18 cellular contexts compared by ENCODE assay signal in the genomic region with DNA sequence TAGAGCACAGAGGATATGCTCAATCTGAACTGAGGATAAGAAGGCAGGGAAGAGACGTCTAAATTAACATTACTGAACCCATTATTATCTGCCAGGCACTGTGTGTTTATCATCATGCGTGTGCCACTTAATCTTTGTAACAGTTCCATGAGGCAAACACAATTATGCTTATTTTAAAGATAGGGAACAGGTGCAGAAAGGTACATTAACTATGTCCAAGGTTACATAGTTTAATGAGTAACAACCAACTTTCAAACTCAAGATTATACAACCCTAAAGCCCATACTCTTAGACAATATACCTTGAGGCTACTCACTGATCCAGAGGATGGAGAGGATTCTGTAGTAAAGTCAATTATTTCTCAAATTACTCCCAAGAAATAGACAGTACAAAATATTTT. TPM values are rescaled to one million over a fixed set of nuclear protein-coding genes. Genes with fewer than 3 reads are reported as not detected.
A peak's percentile ranks its signal among the peaks of the same experiment; 100 is the strongest.
DNase-seq lines count a peak whose midpoint lies in the region; ATAC-seq and TF ChIP-seq lines count a peak whose summit lies in the region.
"Had no signal": no experiment of that assay in that cellular context is flagged by ENCODE, and none has a peak within 500 bp of the region (broad histone marks: within the 10 kb centered on the region; RNA-seq: fewer than 3 reads in every experiment).

No MANE protein-coding gene starts in this region.

- H2BK15ac ChIP-seq in neuronal stem cell (ENCODE audit: low read length): no peak overlapping the region

- H3K27me3 ChIP-seq in Panc1 (ENCODE audit: control insufficient read depth, insufficient read depth, low read length) (no peaks in the 10 kb centered on the region), body of pancreas (no peaks in the 10 kb centered on the region), neuronal stem cell (ENCODE audit: control insufficient read depth in 3 of 3, insufficient read depth in 3 of 3, low read depth in 1 of 3, low read length in 3 of 3) (no peaks in the 10 kb centered on the region)
- H3K27me3 ChIP-seq: BLaER1 treated with 17β-estradiol and CSF1 and Interleukin-3, amounts not matched to agents 10 nM and 100 nM had no signal

- no peaks in the 10 kb centered on the region for H3K9me3 Mint-ChIP-seq in stimulated activated memory B cell treated with anti-CD40 and anti-IgM and Interleukin-4, amounts not matched to agents 10 μg/mL and 1 μg/mL and 100 μg/mL, for 72 hours
- no peaks in the 10 kb centered on the region for H3K9me3 Mint-ChIP-seq in activated CD4-positive, alpha-beta T cell treated with anti-CD3 and anti-CD28 coated beads, Interleukin-2, amount 10 ng/mL, durations not matched to agents 7 days and 5 days
- H3K9me3 Mint-ChIP-seq: CD4-positive, CD25-positive, alpha-beta regulatory T cell had no signal

- H3K4me3 ChIP-seq in Panc1 (ENCODE audit: low read depth in 2 of 2, low read length in 2 of 2) (no peak overlapping the region), body of pancreas (no peak overlapping the region), neuronal stem cell (ENCODE audit: low read length in 2 of 2) (no peak overlapping the region)
- H3K4me3 ChIP-seq: BLaER1 treated with 17β-estradiol and CSF1 and Interleukin-3, amounts not matched to agents 10 nM and 100 nM; HAP-1 had no signal

- no peak overlapping the region for H2BK12ac ChIP-seq in neuronal stem cell (ENCODE audit: low read length)

- no peak overlapping the region for H3K14ac ChIP-seq in neuronal stem cell (ENCODE audit: low read length)

- H3K79me1 ChIP-seq in neuronal stem cell (ENCODE audit: low read depth, low read length): no peaks in the 10 kb centered on the region

- H3K27ac ChIP-seq in Panc1 (ENCODE audit: low read length): no peak overlapping the region
- peak overlapping the region in 3 of 4 donors; percentile 57 to 86 (median 72) for H3K27ac ChIP-seq in body of pancreas
- no peak overlapping the region for H3K27ac ChIP-seq in neuronal stem cell (replicated peaks; ENCODE audit: low read length)
- H3K27ac ChIP-seq: BLaER1 treated with 17β-estradiol and CSF1 and Interleukin-3, amounts not matched to agents 10 nM and 100 nM had no signal

- TF ChIP-seq CTCF in Panc1 (IDR thresholded peaks at IDR 0.05): no peak
- TF ChIP-seq CTCF in body of pancreas (IDR thresholded peaks at IDR 0.05): no peak

- no peak overlapping the region for H4K91ac ChIP-seq in neuronal stem cell (ENCODE audit: low read depth, low read length, poor library complexity)

- H2BK120ac ChIP-seq in neuronal stem cell (ENCODE audit: low read depth, low read length): no peak overlapping the region

- POLR2A ChIA-PET in Panc1 (lab: Charles Lee): no interaction called here
- POLR2A ChIA-PET in activated CD4-positive, alpha-beta T cell treated with anti-CD3 and anti-CD28 coated beads, Interleukin-2, amount 10 ng/mL, durations not matched to agents 7 days and 5 days (lab: Charles Lee): no interaction called here

- peak overlapping the region; percentile 8 for H3K27ac Mint-ChIP-seq in stimulated activated memory B cell treated with anti-CD40 and anti-IgM and Interleukin-4, amounts not matched to agents 10 μg/mL and 1 μg/mL and 100 μg/mL, for 72 hours
- H3K27ac Mint-ChIP-seq in activated CD4-positive, alpha-beta T cell treated with anti-CD3 and anti-CD28 coated beads, Interleukin-2, amount 10 ng/mL, durations not matched to agents 7 days and 5 days: no peak overlapping the region

- H2AFZ ChIP-seq in neuronal stem cell (ENCODE audit: low read length): no peak overlapping the region

- H3K23ac ChIP-seq in neuronal stem cell (ENCODE audit: low read depth, low read length, poor library complexity): no peak overlapping the region

- ATAC-seq in Panc1: no peak
- ATAC-seq in body of pancreas: peak; percentile 51
- ATAC-seq in left colon: peak; percentile 71
- ATAC-seq in stimulated activated memory B cell treated with anti-CD40 and anti-IgM and Interleukin-4, amounts not matched to agents 10 μg/mL and 1 μg/mL and 100 μg/mL, for 72 hours: no peak
- ATAC-seq: HepG2 had no signal

- H3K4me1 Mint-ChIP-seq in stimulated activated memory B cell treated with anti-CD40 and anti-IgM and Interleukin-4, amounts not matched to agents 10 μg/mL and 1 μg/mL and 100 μg/mL, for 72 hours: peaks cover 21% of the 10 kb centered on the region
- peaks cover 12% of the 10 kb centered on the region for H3K4me1 Mint-ChIP-seq in activated CD4-positive, alpha-beta T cell treated with anti-CD3 and anti-CD28 coated beads, Interleukin-2, amount 10 ng/mL, durations not matched to agents 7 days and 5 days

- TSS peak; percentile 15 for BruUV-seq in Panc1 (replicated peaks; lab: Mats Ljungman, UMichigan)

- no peaks in the 10 kb centered on the region; the same call in 1 of the 2 replicates for H3K4me1 ChIP-seq in Panc1 (ENCODE audit: control insufficient read depth, insufficient read depth, low read length)
- H3K4me1 ChIP-seq in body of pancreas: peaks cover 84% of the 10 kb centered on the region
- peaks cover 3 to 4% of the 10 kb centered on the region in 2 donors for H3K4me1 ChIP-seq in neuronal stem cell (ENCODE audit: control insufficient read depth in 2 of 2, insufficient read depth in 1 of 2, low read depth in 1 of 2, low read length in 2 of 2)
- H3K4me1 ChIP-seq: BLaER1 treated with 17β-estradiol and CSF1 and Interleukin-3, amounts not matched to agents 10 nM and 100 nM; HAP-1 had no signal

- TF ChIP-seq POLR2A in body of pancreas (IDR thresholded peaks at IDR 0.05): no peak

- no peak overlapping the region for H3K4me3 Mint-ChIP-seq in stimulated activated memory B cell treated with anti-CD40 and anti-IgM and Interleukin-4, amounts not matched to agents 10 μg/mL and 1 μg/mL and 100 μg/mL, for 72 hours
- no peak overlapping the region for H3K4me3 Mint-ChIP-seq in activated CD4-positive, alpha-beta T cell treated with anti-CD3 and anti-CD28 coated beads, Interleukin-2, amount 10 ng/mL, durations not matched to agents 7 days and 5 days
- H3K4me3 Mint-ChIP-seq: CD4-positive, CD25-positive, alpha-beta regulatory T cell had no signal

- no peak overlapping the region for H3K9ac ChIP-seq in neuronal stem cell (ENCODE audit: low read depth, low read length, poor library complexity)
- H3K9ac ChIP-seq: BLaER1 treated with 17β-estradiol and CSF1 and Interleukin-3, amounts not matched to agents 10 nM and 100 nM had no signal

- H3K36me3 Mint-ChIP-seq in stimulated activated memory B cell treated with anti-CD40 and anti-IgM and Interleukin-4, amounts not matched to agents 10 μg/mL and 1 μg/mL and 100 μg/mL, for 72 hours: peaks cover 66% of the 10 kb centered on the region
- peaks cover 44% of the 10 kb centered on the region for H3K36me3 Mint-ChIP-seq in activated CD4-positive, alpha-beta T cell treated with anti-CD3 and anti-CD28 coated beads, Interleukin-2, amount 10 ng/mL, durations not matched to agents 7 days and 5 days (ENCODE audit: low read depth)

- intact Hi-C loops in Panc1 (cut with micrococcal nuclease; ENCODE audit: unreplicated experiment) (loop anchor here (10.0 kb wide), 1 partner anchor 153 kb away; the partner anchor contains the start of gene KANSL1), body of pancreas (cut with DNase I) (no loop called here), left colon (cut with DNase I, micrococcal nuclease) (loop anchor here in 1 of 2 donors (5.0 kb wide), 1 partner anchor 150 kb away; the partner anchor contains the start of gene KANSL1)

- WGBS in body of pancreas, 2 donors: 3 to 12% methylated on average over 2 of the region's 2 CpGs
- no CpG with 5 or more reads among the region's 2 CpGs for WGBS in neuronal stem cell (ENCODE audit: extremely low coverage in 2 of 2, insufficient read length in 2 of 2, insufficient replicate concordance in 1 of 2), 2 donors

- H3K36me3 ChIP-seq in Panc1 (ENCODE audit: control insufficient read depth, insufficient read depth, low read length) (peaks cover 21% of the 10 kb centered on the region), body of pancreas (replicated peaks in 1 of 2; ENCODE audit: insufficient read depth in 1 of 2, low read depth in 2 of 2) (peaks cover 0 to 10% of the 10 kb centered on the region in 2 donors), neuronal stem cell (replicated peaks in 1 of 2; ENCODE audit: control insufficient read depth in 2 of 2, insufficient read depth in 2 of 2, low read length in 2 of 2) (peaks cover 28 to 95% of the 10 kb centered on the region in 2 donors)

- no peaks in the 10 kb centered on the region for H3K9me3 ChIP-seq in Panc1 (ENCODE audit: control insufficient read depth, insufficient read depth, low read depth, low read length)
- H3K9me3 ChIP-seq in body of pancreas: no peaks in the 10 kb centered on the region
- no peaks in the 10 kb centered on the region for H3K9me3 ChIP-seq in neuronal stem cell (replicated peaks in 1 of 2; ENCODE audit: control insufficient read depth in 2 of 2, insufficient read depth in 1 of 2, low read depth in 1 of 2, low read length in 2 of 2)
- H3K9me3 ChIP-seq: BLaER1 treated with 17β-estradiol and CSF1 and Interleukin-3, amounts not matched to agents 10 nM and 100 nM; HAP-1 had no signal

- CTCF ChIA-PET in Panc1 (lab: Charles Lee): no interaction called here
- CTCF ChIA-PET in activated CD4-positive, alpha-beta T cell treated with anti-CD3 and anti-CD28 coated beads, Interleukin-2, amount 10 ng/mL, durations not matched to agents 7 days and 5 days (lab: Charles Lee): no interaction called here

- H3K4me2 ChIP-seq in neuronal stem cell (ENCODE audit: insufficient read depth, low read length, poor library complexity, severe bottlenecking): no peak overlapping the region
- H3K4me2 ChIP-seq: BLaER1 treated with 17β-estradiol and CSF1 and Interleukin-3, amounts not matched to agents 10 nM and 100 nM had no signal

- H3K4ac ChIP-seq in neuronal stem cell (ENCODE audit: low read length): no peak overlapping the region

- H3K27me3 Mint-ChIP-seq in stimulated activated memory B cell treated with anti-CD40 and anti-IgM and Interleukin-4, amounts not matched to agents 10 μg/mL and 1 μg/mL and 100 μg/mL, for 72 hours: no peaks in the 10 kb centered on the region
- H3K27me3 Mint-ChIP-seq in activated CD4-positive, alpha-beta T cell treated with anti-CD3 and anti-CD28 coated beads, Interleukin-2, amount 10 ng/mL, durations not matched to agents 7 days and 5 days: no peaks in the 10 kb centered on the region
- H3K27me3 Mint-ChIP-seq: CD4-positive, CD25-positive, alpha-beta regulatory T cell had no signal

- no peak overlapping the region for H2BK5ac ChIP-seq in neuronal stem cell (ENCODE audit: low read length)

- in situ Hi-C loops in Panc1 (cut with HindIII; ENCODE audit: low pct_unique_long_range_greater_than_20kb, low sequenced_read_pairs): no loop called here

- DNase-seq in Panc1 (ENCODE audit: low read depth, low spot score) (no peak), body of pancreas (peak in 1 of 4 donors; percentile 19), left colon (no peak), neuronal stem cell (ENCODE audit: low spot score) (no peak)
- no peak for DNase-seq in activated CD8-positive, alpha-beta memory T cell treated with anti-CD3 and anti-CD28 coated beads, Interleukin-2, amount 50 U/mL, for 48 hours
- DNase-seq in NK-92 treated with Interleukin-12 subunit alpha and Interleukin-12 subunit beta, amount 100 ng/mL, for 24 hours (lab: John Stamatoyannopoulos, UW): no peak
- no peak for DNase-seq in activated CD4-positive, alpha-beta T cell treated with anti-CD3 and anti-CD28 coated beads, Interleukin-2, amount 10 ng/mL, durations not matched to agents 7 days and 5 days
- DNase-seq: ACHN; Calu3; CD4-positive, CD25-positive, alpha-beta regulatory T cell; DMS 273 treated with DMSO at 0.1 percent for 48 hours had no signal

- H2AK5ac ChIP-seq in neuronal stem cell (ENCODE audit: low read depth, low read length): no peak overlapping the region

- H3K18ac ChIP-seq in neuronal stem cell (ENCODE audit: low read length): no peak overlapping the region

- no peak overlapping the region for H4K8ac ChIP-seq in neuronal stem cell (ENCODE audit: low read depth, low read length)

RNA-seq across cellular contexts. Expression of gene STH, which starts 43.2 kb away (rescaled TPM):
- not detected for total RNA-seq in Panc1 (2021; ENCODE audit: unreplicated experiment)
- not detected for polyA plus RNA-seq in Panc1 (2012; ENCODE audit: insufficient read length)
- total RNA-seq in body of pancreas: not detected
- not detected for total RNA-seq in left colon
- not detected for polyA plus RNA-seq in neuronal stem cell (2013, experiment 1 of 2)
- not detected for polyA plus RNA-seq in neuronal stem cell (2013, experiment 2 of 2)
- not detected for total RNA-seq in activated CD4-positive, alpha-beta T cell treated with anti-CD3 and anti-CD28 coated beads, Interleukin-2, amount 10 ng/mL, durations not matched to agents 7 days and 5 days
- total RNA-seq: A172; Calu3; CD4-positive, CD25-positive, alpha-beta regulatory T cell; Daoy; H1; HepG2 had no signal
- polyA plus RNA-seq: CD4-positive, CD25-positive, alpha-beta regulatory T cell; H1; HepG2 had no signal

Comparison
In these comparisons a context has a peak if more than half of its experiments do, and no peak if none do; other contexts are left out.
1. ATAC-seq: peak in body of pancreas (single experiment) and left colon (single experiment); none in Panc1 (single experiment) and stimulated activated memory B cell treated with anti-CD40 and anti-IgM and Interleukin-4, amounts not matched to agents 10 μg/mL and 1 μg/mL and 100 μg/mL, for 72 hours (single experiment).
2. H3K27ac ChIP-seq: peak in body of pancreas (3 of 4); none in Panc1 (single experiment) and neuronal stem cell (single experiment).